33 cellular contexts compared by ENCODE assay signal in genomic region chr13:60174113-60174512, GRCh38. TPM values are rescaled to one million over a fixed set of nuclear protein-coding genes. Genes with fewer than 3 reads are reported as not detected.
"Had no signal": no experiment of that assay in that cellular context is flagged by ENCODE, and none has a peak within 500 bp of the region (broad histone marks: within the 10 kb centered on the region; RNA-seq: fewer than 3 reads in every experiment).

No MANE protein-coding gene starts in this region.

- H3K4me3 Mint-ChIP-seq: naive B cell; naive thymus-derived CD8-positive, alpha-beta T cell; natural killer cell treated with Interleukin-12 subunit alpha and Interleukin-12 subunit beta and Interleukin-15 and Interleukin-18, amount 100 ng/mL, for 72 hours; nephron progenitor cell; neural crest cell; stimulated activated effector memory CD8-positive, alpha-beta T cell treated with anti-CD3 and anti-CD28 coated beads, Interleukin-12 subunit alpha, Interleukin-12 subunit beta, amount 100 ng/mL, for 72 hours; stimulated activated naive CD8-positive, alpha-beta T cell treated with anti-CD3 and anti-CD28 coated beads, Interleukin-15, amount 100 ng/mL, for 72 hours; type B pancreatic cell had no signal

- H3K9me3 ChIP-seq: neutrophil, ovary, psoas muscle, spleen, suprapubic skin, testis, tibial artery, transverse colon, upper lobe of right lung, uterus had no signal

- H3K4me1 Mint-ChIP-seq: naive B cell; nephron progenitor cell; neural crest cell; stimulated activated effector memory CD8-positive, alpha-beta T cell treated with anti-CD3 and anti-CD28 coated beads, Interleukin-12 subunit alpha, Interleukin-12 subunit beta, amount 100 ng/mL, for 72 hours; stimulated activated naive CD8-positive, alpha-beta T cell treated with anti-CD3 and anti-CD28 coated beads, Interleukin-15, amount 100 ng/mL, for 72 hours had no signal

- H3K36me3 Mint-ChIP-seq: naive B cell; naive thymus-derived CD8-positive, alpha-beta T cell; natural killer cell treated with Interleukin-12 subunit alpha and Interleukin-12 subunit beta and Interleukin-15 and Interleukin-18, amount 100 ng/mL, for 72 hours; stimulated activated effector memory CD8-positive, alpha-beta T cell treated with anti-CD3 and anti-CD28 coated beads, Interleukin-12 subunit alpha, Interleukin-12 subunit beta, amount 100 ng/mL, for 72 hours; type B pancreatic cell had no signal

- H3K27ac Mint-ChIP-seq: naive B cell; naive thymus-derived CD8-positive, alpha-beta T cell; natural killer cell treated with Interleukin-12 subunit alpha and Interleukin-12 subunit beta and Interleukin-15 and Interleukin-18, amount 100 ng/mL, for 72 hours; nephron progenitor cell; progenitor cell of endocrine pancreas; stimulated activated effector memory CD8-positive, alpha-beta T cell treated with anti-CD3 and anti-CD28 coated beads, Interleukin-12 subunit alpha, Interleukin-12 subunit beta, amount 100 ng/mL, for 72 hours; stimulated activated naive CD8-positive, alpha-beta T cell treated with anti-CD3 and anti-CD28 coated beads, Interleukin-15, amount 100 ng/mL, for 72 hours; type B pancreatic cell had no signal

- H3K9me3 Mint-ChIP-seq: naive thymus-derived CD8-positive, alpha-beta T cell; natural killer cell treated with Interleukin-12 subunit alpha and Interleukin-12 subunit beta and Interleukin-15 and Interleukin-18, amount 100 ng/mL, for 72 hours; nephron progenitor cell; neural crest cell; stimulated activated effector memory CD8-positive, alpha-beta T cell treated with anti-CD3 and anti-CD28 coated beads, Interleukin-12 subunit alpha, Interleukin-12 subunit beta, amount 100 ng/mL, for 72 hours; stimulated activated naive CD8-positive, alpha-beta T cell treated with anti-CD3 and anti-CD28 coated beads, Interleukin-15, amount 100 ng/mL, for 72 hours; type B pancreatic cell had no signal

- H3K27me3 ChIP-seq: neutrophil, ovary, spleen, testis, tibial artery, transverse colon had no signal

- H3K9ac ChIP-seq: parathyroid adenoma had no signal

- H2AFZ ChIP-seq: parathyroid adenoma had no signal

- DNase-seq: naive B cell; naive thymus-derived CD8-positive, alpha-beta T cell; nephron progenitor cell; nucleus accumbens; ovary; posterior cingulate gyrus; psoas muscle; right cardiac atrium; spleen; stimulated activated CD4-positive, alpha-beta T cell treated with anti-CD3 and anti-CD28 coated beads, Interleukin-12 subunit alpha, Interleukin-12 subunit beta, amount 100 ng/mL, for 4 hours; stimulated activated CD4-positive, alpha-beta T cell treated with anti-CD3 and anti-CD28 coated beads, Interleukin-2, amount 100 ng/mL, for 24 hours; stimulated activated CD4-positive, alpha-beta T cell treated with anti-CD3 and anti-CD28 coated beads, Interleukin-2, amount 100 ng/mL, for 48 hours; stimulated activated CD4-positive, alpha-beta T cell treated with anti-CD3 and anti-CD28 coated beads, Interleukin-4, amount 100 ng/mL, for 24 hours; stimulated activated naive CD4-positive, alpha-beta T cell; stimulated activated naive CD8-positive, alpha-beta T cell treated with anti-CD3 and anti-CD28 coated beads, Interleukin-15, amount 100 ng/mL, for 72 hours; stimulated activated naive CD8-positive, alpha-beta T cell treated with anti-CD3 and anti-CD28 coated beads, Interleukin-15, Interleukin-2, amounts not matched to agents 100 U/mL and 50 U/mL, for 24 hours; substantia nigra; testis; tibial artery; transverse colon; upper lobe of right lung; uterus had no signal

- H3K27me3 Mint-ChIP-seq: type B pancreatic cell had no signal

- H3K4me3 ChIP-seq: ovary, psoas muscle, skin epidermis, smooth muscle cell, spleen, suprapubic skin, testis, tibial artery, transverse colon, upper lobe of right lung, uterus had no signal

- H3K27ac ChIP-seq: neutrophil, ovary, parathyroid adenoma, psoas muscle, skin epidermis, spleen, suprapubic skin, testis, tibial artery, transverse colon, upper lobe of right lung, uterus had no signal

- H3K79me2 ChIP-seq: parathyroid adenoma had no signal

- H3K4me2 ChIP-seq: smooth muscle cell had no signal

- H3K36me3 ChIP-seq: neutrophil, ovary, spleen, suprapubic skin, tibial artery, transverse colon, upper lobe of right lung, uterus had no signal

- H3K4me1 ChIP-seq: parathyroid adenoma, psoas muscle, spleen, suprapubic skin, testis, tibial artery, transverse colon, upper lobe of right lung, uterus had no signal

- ATAC-seq: naive thymus-derived CD8-positive, alpha-beta T cell; natural killer cell treated with Interleukin-12 subunit alpha and Interleukin-12 subunit beta and Interleukin-15 and Interleukin-18, amount 100 ng/mL, for 72 hours; psoas muscle; right cardiac atrium; sciatic nerve; stimulated activated effector memory CD8-positive, alpha-beta T cell treated with anti-CD3 and anti-CD28 coated beads, Interleukin-12 subunit alpha, Interleukin-12 subunit beta, amount 100 ng/mL, for 72 hours; stimulated activated naive CD8-positive, alpha-beta T cell treated with anti-CD3 and anti-CD28 coated beads, Interleukin-15, amount 100 ng/mL, for 72 hours; stimulated activated naive CD8-positive, alpha-beta T cell treated with anti-CD3 and anti-CD28 coated beads, Interleukin-15, Interleukin-2, amounts not matched to agents 100 U/mL and 50 U/mL, for 24 hours; upper lobe of right lung had no signal

RNA-seq across cellular contexts. Expression of gene DIAPH3, which starts 10.4 kb away (rescaled TPM):
- total RNA-seq: naive thymus-derived CD8-positive, alpha-beta T cell had no signal
